Comparison of ENCODE assay signal across 34 cellular contexts in the genomic region with DNA sequence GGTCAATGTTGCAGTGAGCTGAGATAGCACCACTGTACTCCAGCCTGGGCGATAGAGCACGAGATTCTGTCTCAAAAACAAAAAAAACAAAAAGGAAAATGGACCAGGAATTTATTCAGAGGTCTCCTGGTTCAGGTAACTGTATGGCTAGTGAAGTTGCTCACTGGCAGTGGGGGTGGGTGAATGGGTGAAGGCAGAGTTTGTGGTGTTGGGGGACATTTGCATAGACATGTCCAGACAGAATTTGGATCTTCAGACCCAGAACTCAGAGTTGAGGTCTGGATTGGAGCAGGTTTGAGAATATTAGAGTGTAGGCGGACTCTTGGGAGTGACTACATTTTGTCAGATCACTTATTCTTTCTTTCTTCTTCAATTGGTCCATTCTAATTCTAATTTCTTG. TPM values are rescaled to one million over a fixed set of nuclear protein-coding genes. Genes with fewer than 3 reads are reported as not detected.
"Had no signal": no experiment of that assay in that cellular context is flagged by ENCODE, and none has a peak within 500 bp of the region (broad histone marks: within the 10 kb centered on the region; RNA-seq: fewer than 3 reads in every experiment).

No MANE protein-coding gene starts in this region.

- H3K4me3 Mint-ChIP-seq: activated B cell treated with CpG ODN at 0.5 μM for 24 hours; activated CD4-positive, alpha-beta memory T cell treated with anti-CD3 and anti-CD28 coated beads for 36 hours; activated naive CD4-positive, alpha-beta T cell treated with anti-CD3 and anti-CD28 coated beads, Interleukin-2, amount 50 U/mL, for 24 hours; activated naive CD8-positive, alpha-beta T cell treated with anti-CD3 and anti-CD28 coated beads, Interleukin-2, amount 10 ng/mL, durations not matched to agents 7 days and 5 days had no signal

- H3K4me1 ChIP-seq: ascending aorta, Peyer's patch had no signal

- H3K4me3 ChIP-seq: ascending aorta, cardiac muscle cell, Peyer's patch had no signal

- H3K27me3 ChIP-seq: ascending aorta, cardiac muscle cell, Peyer's patch had no signal

- H3K36me3 Mint-ChIP-seq: activated CD4-positive, alpha-beta memory T cell treated with anti-CD3 and anti-CD28 coated beads for 36 hours; activated naive CD4-positive, alpha-beta T cell treated with anti-CD3 and anti-CD28 coated beads, Interleukin-2, amount 50 U/mL, for 24 hours; activated naive CD8-positive, alpha-beta T cell treated with anti-CD3 and anti-CD28 coated beads, Interleukin-2, amount 10 ng/mL, durations not matched to agents 7 days and 5 days had no signal

- DNase-seq: activated B cell treated with CpG ODN at 0.5 μM for 24 hours; activated CD4-positive, alpha-beta memory T cell treated with anti-CD3 and anti-CD28 coated beads for 36 hours; activated CD4-positive, alpha-beta T cell treated with anti-CD3 and anti-CD28 coated beads for 4 hours; activated CD4-positive, alpha-beta T cell treated with anti-CD3 and anti-CD28 coated beads, Interleukin-2, amount 50 U/mL, for 1 hour; activated CD4-positive, CD25-positive, alpha-beta regulatory T cell treated with anti-CD3 and anti-CD28 coated beads, Interleukin-2, amount 50 U/mL, for 72 hours; activated CD8-positive, alpha-beta memory T cell treated with anti-CD3 and anti-CD28 coated beads, Interleukin-2, amount 50 U/mL, for 4 hours; activated gamma-delta T cell; activated naive CD4-positive, alpha-beta T cell treated with Interleukin-2 at 50 U/mL for 16 hours; activated naive CD8-positive, alpha-beta T cell treated with anti-CD3 and anti-CD28 coated beads, Interleukin-2, amount 10 ng/mL, durations not matched to agents 7 days and 5 days; activated T-cell treated with anti-CD3 and anti-CD28 coated beads, Interleukin-2, amount 50 U/mL, for 48 hours; amygdala; MM.1S; MV-4-11; NCI-H1092; NCI-H1436 treated with DMSO at 0.1 percent for 48 hours; NCI-H1694 treated with DMSO at 0.1 percent for 48 hours; NCI-H2029; NCI-H345; NCI-H526; NCI-H748 treated with DMSO at 0.1 percent for 48 hours; NK-92 treated with Interleukin-12 subunit alpha and Interleukin-12 subunit beta, amount 100 ng/mL, for 24 hours; PC-3; Peyer's patch; RPMI8226; SIG-M5; SW 1271; T-helper 1 cell; T-helper 2 cell; T-helper 9 cell had no signal

- H3K9me3 Mint-ChIP-seq: activated B cell treated with CpG ODN at 0.5 μM for 24 hours; activated CD4-positive, alpha-beta memory T cell treated with anti-CD3 and anti-CD28 coated beads for 36 hours; activated naive CD4-positive, alpha-beta T cell treated with anti-CD3 and anti-CD28 coated beads, Interleukin-2, amount 50 U/mL, for 24 hours; activated naive CD8-positive, alpha-beta T cell treated with anti-CD3 and anti-CD28 coated beads, Interleukin-2, amount 10 ng/mL, durations not matched to agents 7 days and 5 days had no signal

- ATAC-seq: PC-3, SK-N-SH treated with all-trans-retinoic acid at 6 μM for 48 hours had no signal

- H3K27ac ChIP-seq: ascending aorta, cardiac muscle cell, Peyer's patch, VCaP had no signal

- H3K27me3 Mint-ChIP-seq: activated B cell treated with CpG ODN at 0.5 μM for 24 hours; activated CD4-positive, alpha-beta memory T cell treated with anti-CD3 and anti-CD28 coated beads for 36 hours; activated naive CD4-positive, alpha-beta T cell treated with anti-CD3 and anti-CD28 coated beads, Interleukin-2, amount 50 U/mL, for 24 hours had no signal

- H3K4me1 Mint-ChIP-seq: activated B cell treated with CpG ODN at 0.5 μM for 24 hours had no signal

- H3K9me3 ChIP-seq: ascending aorta, Peyer's patch had no signal

- H3K36me3 ChIP-seq: ascending aorta, cardiac muscle cell, Peyer's patch had no signal

- H3K27ac Mint-ChIP-seq: activated B cell treated with CpG ODN at 0.5 μM for 24 hours; activated CD4-positive, alpha-beta memory T cell treated with anti-CD3 and anti-CD28 coated beads for 36 hours; activated naive CD4-positive, alpha-beta T cell treated with anti-CD3 and anti-CD28 coated beads, Interleukin-2, amount 50 U/mL, for 24 hours; activated naive CD8-positive, alpha-beta T cell treated with anti-CD3 and anti-CD28 coated beads, Interleukin-2, amount 10 ng/mL, durations not matched to agents 7 days and 5 days had no signal

RNA-seq across cellular contexts. Expression of a gene that starts 55.0 kb away (rescaled TPM):
- total RNA-seq: ascending aorta, PC-3 had no signal
